13 cellular contexts compared by ENCODE assay signal in the genomic region with DNA sequence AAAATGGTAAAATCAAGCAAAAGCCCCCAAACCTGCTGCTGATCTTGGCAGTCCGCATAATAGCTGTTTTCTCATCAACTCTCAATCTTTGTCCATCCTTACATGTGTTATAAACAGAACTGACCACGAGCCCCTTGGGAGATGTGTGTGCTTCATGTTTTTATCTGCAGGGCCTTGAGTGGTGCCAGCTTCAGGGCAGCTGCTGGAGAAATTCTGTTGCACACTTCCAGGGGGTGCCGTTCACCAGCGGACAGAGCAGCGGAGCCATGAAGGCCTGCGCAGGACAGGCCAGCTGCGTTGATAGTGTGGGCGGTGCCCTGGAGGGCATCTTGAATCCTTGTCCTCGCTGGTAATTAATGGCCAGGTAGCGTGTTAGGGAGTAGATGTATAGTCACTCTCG. TPM values are rescaled to one million over a fixed set of nuclear protein-coding genes. Genes with fewer than 3 reads are reported as not detected.
DNase-seq lines count a peak whose midpoint lies in the region; ATAC-seq and TF ChIP-seq lines count a peak whose summit lies in the region.
"Had no signal": no experiment of that assay in that cellular context is flagged by ENCODE, and none has a peak within 500 bp of the region (broad histone marks: within the 10 kb centered on the region; RNA-seq: fewer than 3 reads in every experiment).

No MANE protein-coding gene starts in this region.

- no peak overlapping the region for H2AK5ac ChIP-seq in mesenchymal stem cell (ENCODE audit: low read length, severe bottlenecking)

- peaks cover 79% of the 10 kb centered on the region for H3K4me1 Mint-ChIP-seq in central memory CD8-positive, alpha-beta T cell

- H3K9me3 Mint-ChIP-seq in central memory CD8-positive, alpha-beta T cell = no peaks in the 10 kb centered on the region
- H3K9me3 Mint-ChIP-seq: activated naive CD4-positive, alpha-beta T cell treated with anti-CD3 and anti-CD28 coated beads, Interleukin-2, amount 50 U/mL, for 24 hours had no signal

- H3K4me1 ChIP-seq in SK-N-SH (ENCODE audit: control insufficient read depth in 1 of 2, insufficient read depth in 2 of 2, low read depth in 1 of 2, low read length in 1 of 2) (peaks cover 5 to 43% of the 10 kb centered on the region in 2 experiments; a peak in 3 of 4 replicates), mesenchymal stem cell (ENCODE audit: control insufficient read depth, insufficient read depth, low read depth, low read length) (peaks cover 15% of the 10 kb centered on the region), subcutaneous abdominal adipose tissue (ENCODE audit: control insufficient read depth in 5 of 5, insufficient read depth in 5 of 5, low read length in 5 of 5) (peaks cover 10 to 58% (median 54%) of the 10 kb centered on the region in 5 donors)

- no peaks in the 10 kb centered on the region for H3K9me2 ChIP-seq in SK-N-SH

- CTCF ChIA-PET in SK-N-SH (lab: Yijun Ruan, JAX) = interaction anchor here (0.9 kb wide), 1 partner anchor 68 kb away, joined by 3 read pairs; no protein-coding TSS in a partner anchor

- H3K36me3 ChIP-seq in SK-N-SH (replicated peaks in 1 of 2; ENCODE audit: control insufficient read depth in 1 of 2, insufficient read depth in 2 of 2, low read length in 1 of 2) (peaks cover 0 to 19% of the 10 kb centered on the region in 2 experiments), mesenchymal stem cell (ENCODE audit: control insufficient read depth in 1 of 2, insufficient read depth in 2 of 2, low read depth in 1 of 2, low read length in 2 of 2) (peaks cover 22 to 33% of the 10 kb centered on the region in 2 experiments), subcutaneous abdominal adipose tissue (ENCODE audit: control insufficient read depth in 5 of 5, insufficient read depth in 5 of 5, low read length in 5 of 5) (peaks cover 0 to 19% (median 8%) of the 10 kb centered on the region in 5 donors)

- no peak overlapping the region for H2BK15ac ChIP-seq in mesenchymal stem cell (ENCODE audit: low read depth, poor library complexity, severe bottlenecking)

- TF ChIP-seq RAD21 in SK-N-SH (IDR thresholded peaks at IDR 0.05; ENCODE audit: low read length) = peak; percentile 16; the same call in 1 of the 2 replicates

- TF ChIP-seq CTCF in SK-N-SH (IDR thresholded peaks at IDR 0.05) = no peak

- 96% methylated on average over 6 of the region's 11 CpGs for WGBS in SK-N-SH (ENCODE audit: low lambda C conversion rate)
- 88% methylated on average over 11 of the region's 11 CpGs for WGBS in mesenchymal stem cell

- no peak overlapping the region for H3K4me3 ChIP-seq in SK-N-SH (ENCODE audit: low read depth in 2 of 2, low read length in 1 of 2)
- no peak overlapping the region for H3K4me3 ChIP-seq in mesenchymal stem cell (ENCODE audit: insufficient read depth in 1 of 2, low read depth in 1 of 2, low read length in 2 of 2)
- no peak overlapping the region for H3K4me3 ChIP-seq in subcutaneous abdominal adipose tissue (ENCODE audit: low read depth in 1 of 5, low read length in 5 of 5)
- H3K4me3 ChIP-seq: esophagus muscularis mucosa, mucosa of descending colon had no signal

- H2AFZ ChIP-seq in SK-N-SH (ENCODE audit: low read depth) = no peak overlapping the region
- no peak overlapping the region for H2AFZ ChIP-seq in mesenchymal stem cell (ENCODE audit: low read depth, low read length)

- POLR2A ChIA-PET in SK-N-SH (lab: Yijun Ruan, JAX) = no interaction called here

- no peak overlapping the region for H2BK5ac ChIP-seq in mesenchymal stem cell (ENCODE audit: low read depth, low read length, poor library complexity, severe bottlenecking)

- H4K20me1 ChIP-seq in SK-N-SH (ENCODE audit: insufficient read depth) = peaks cover 98% of the 10 kb centered on the region

- peaks cover 26% of the 10 kb centered on the region for H3K79me1 ChIP-seq in mesenchymal stem cell (replicated peaks; ENCODE audit: low read length, poor library complexity, severe bottlenecking)

- no peak overlapping the region for H4K91ac ChIP-seq in mesenchymal stem cell (ENCODE audit: low read length)

- H3K9ac ChIP-seq in SK-N-SH = no peak overlapping the region
- H3K9ac ChIP-seq in mesenchymal stem cell (ENCODE audit: low read length) = no peak overlapping the region
- peak overlapping the region in 1 of 5 donors; percentile 35 for H3K9ac ChIP-seq in subcutaneous abdominal adipose tissue (ENCODE audit: low read length in 5 of 5)

- H3K27ac Mint-ChIP-seq in central memory CD8-positive, alpha-beta T cell (ENCODE audit: low read depth) = peak overlapping the region; percentile 58
- H3K27ac Mint-ChIP-seq: activated naive CD4-positive, alpha-beta T cell treated with anti-CD3 and anti-CD28 coated beads, Interleukin-2, amount 50 U/mL, for 24 hours had no signal

- H3K4me3 Mint-ChIP-seq in central memory CD8-positive, alpha-beta T cell = no peak overlapping the region
- H3K4me3 Mint-ChIP-seq: activated naive CD4-positive, alpha-beta T cell treated with anti-CD3 and anti-CD28 coated beads, Interleukin-2, amount 50 U/mL, for 24 hours had no signal

- H2BK120ac ChIP-seq in mesenchymal stem cell (ENCODE audit: low read depth, low read length) = no peak overlapping the region

- TF ChIP-seq EP300 in SK-N-SH (IDR thresholded peaks at IDR 0.05; ENCODE audit: borderline replicate concordance in 1 of 2, low read depth in 1 of 2, low read length in 1 of 2) = no peak

- no peak overlapping the region for H3K14ac ChIP-seq in mesenchymal stem cell (ENCODE audit: low read length in 2 of 2)

- no peak overlapping the region for H2BK12ac ChIP-seq in mesenchymal stem cell (ENCODE audit: low read length in 2 of 2)

- H3K27me3 ChIP-seq in SK-N-SH (ENCODE audit: insufficient read depth) (no peaks in the 10 kb centered on the region), mesenchymal stem cell (ENCODE audit: control insufficient read depth in 1 of 2, insufficient read depth in 1 of 2, low read length in 2 of 2) (no peaks in the 10 kb centered on the region), subcutaneous abdominal adipose tissue (ENCODE audit: control insufficient read depth in 5 of 5, insufficient read depth in 4 of 5, low read length in 5 of 5) (no peaks in the 10 kb centered on the region)
- H3K27me3 ChIP-seq: esophagus muscularis mucosa had no signal

- H4K8ac ChIP-seq in mesenchymal stem cell (ENCODE audit: low read length) = no peak overlapping the region

- no peak for DNase-seq in SK-N-SH
- no peak for DNase-seq in central memory CD8-positive, alpha-beta T cell (ENCODE audit: low spot score in 2 of 2)
- DNase-seq in mesenchymal stem cell = peak; percentile 50
- DNase-seq in cerebellar cortex (ENCODE audit: low spot score) = no peak
- DNase-seq in NCI-H1105 treated with DMSO at 0.1 percent for 48 hours (lab: John Stamatoyannopoulos, UW) = no peak
- no peak for DNase-seq in NCI-H2029 (lab: John Stamatoyannopoulos, UW)
- DNase-seq: NCI-H2171 had no signal

- peaks cover 100% of the 10 kb centered on the region for H3K79me2 ChIP-seq in SK-N-SH (ENCODE audit: insufficient read depth)

- peaks cover 12% of the 10 kb centered on the region for H3F3A ChIP-seq in SK-N-SH (replicated peaks; ENCODE audit: insufficient read depth)

- H3K27me3 Mint-ChIP-seq in central memory CD8-positive, alpha-beta T cell = no peaks in the 10 kb centered on the region
- H3K27me3 Mint-ChIP-seq: activated naive CD4-positive, alpha-beta T cell treated with anti-CD3 and anti-CD28 coated beads, Interleukin-2, amount 50 U/mL, for 24 hours had no signal

- H3K4ac ChIP-seq in mesenchymal stem cell (ENCODE audit: low read depth in 1 of 2, low read length in 2 of 2) = no peak overlapping the region

- H3K9me3 ChIP-seq in SK-N-SH (no peaks in the 10 kb centered on the region), mesenchymal stem cell (ENCODE audit: control insufficient read depth, low read length) (no peaks in the 10 kb centered on the region), subcutaneous abdominal adipose tissue (ENCODE audit: control insufficient read depth in 5 of 5, low read length in 5 of 5) (no peaks in the 10 kb centered on the region)
- H3K9me3 ChIP-seq: esophagus muscularis mucosa, mucosa of descending colon had no signal

- no peak overlapping the region for H3K18ac ChIP-seq in mesenchymal stem cell (ENCODE audit: low read depth in 1 of 2, low read length in 2 of 2)

- no peak overlapping the region for H3K23ac ChIP-seq in mesenchymal stem cell (ENCODE audit: low read length in 2 of 2)

- H3K27ac ChIP-seq in SK-N-SH (ENCODE audit: low read depth in 2 of 2, low read length in 1 of 2) (peak overlapping the region in 1 of 2 experiments; percentile 6; a peak in 1 of 4 replicates), mesenchymal stem cell (ENCODE audit: low read length, poor library complexity, severe bottlenecking) (no peak overlapping the region), subcutaneous abdominal adipose tissue (ENCODE audit: low read depth, low read length) (peak overlapping the region; percentile 8)
- H3K27ac ChIP-seq: 22Rv1, esophagus muscularis mucosa had no signal

- no peak for ATAC-seq in SK-N-SH treated with all-trans-retinoic acid at 6 μM for 48 hours
- no peak for ATAC-seq in central memory CD8-positive, alpha-beta T cell (replicated peaks; ENCODE audit: extremely low read depth, poor library complexity, severe bottlenecking)

- H3K4me2 ChIP-seq in SK-N-SH (no peak overlapping the region), mesenchymal stem cell (ENCODE audit: low read length, poor library complexity, severe bottlenecking) (no peak overlapping the region)

- peaks cover 3% of the 10 kb centered on the region for H3K36me3 Mint-ChIP-seq in central memory CD8-positive, alpha-beta T cell (ENCODE audit: insufficient read depth)

TF ChIP-seq in SK-N-SH, 30 proteins besides CTCF, POLR2A, EP300 and RAD21 (continues in another document):
- TF ChIP-seq SIN3A (IDR thresholded peaks at IDR 0.05; ENCODE audit: borderline replicate concordance, low read depth, low read length) (no peak), ELF1 (IDR thresholded peaks at IDR 0.05) (no peak), MEF2A (IDR thresholded peaks at IDR 0.05; ENCODE audit: borderline replicate concordance, low read depth) (no peak), TEAD4 (IDR thresholded peaks at IDR 0.05; ENCODE audit: borderline replicate concordance, insufficient read depth) (no peak)

TF ChIP-seq in SK-N-SH treated with all-trans-retinoic acid at 6 μM for 48 hours, 23 proteins besides CTCF, POLR2A, EP300 and RAD21 (continues in another document):
- TF ChIP-seq ARNTL (CRISPR knock-in tag; IDR thresholded peaks at IDR 0.05; ENCODE audit: borderline replicate concordance, low read depth) (no peak), ISL1 (CRISPR knock-in tag; IDR thresholded peaks at IDR 0.05) (no peak), ZNF8 (CRISPR knock-in tag; IDR thresholded peaks at IDR 0.05) (no peak), OSR1 (CRISPR knock-in tag; IDR thresholded peaks at IDR 0.05) (no peak), TOX (CRISPR knock-in tag; IDR thresholded peaks at IDR 0.05; ENCODE audit: borderline replicate concordance) (no peak), BACH2 (CRISPR knock-in tag; IDR thresholded peaks at IDR 0.05; ENCODE audit: borderline replicate concordance) (no peak)

RNA-seq across cellular contexts. Expression of a gene that starts 20.1 kb away (rescaled TPM):
- 64.4 and 69.8 TPM in 2 replicates for polyA plus RNA-seq in SK-N-SH (2012; rRNA removed)
- polyA plus RNA-seq in SK-N-SH (2012; cell fraction: cytosol; rRNA removed) = 48.5 and 56.7 TPM in 2 replicates
- 85.3 and 87.9 TPM in 2 replicates for polyA plus RNA-seq in SK-N-SH (2012; cell fraction: nucleus; rRNA removed)
- 112 TPM for polyA plus RNA-seq in mesenchymal stem cell (2013, experiment 1 of 2)
- polyA plus RNA-seq in mesenchymal stem cell (2013, experiment 2 of 2) = 112 TPM
